In genomic region chr18:34976534-34976898, GRCh38 we compare ENCODE assay signal across 8 cellular contexts.
DNase-seq lines count a peak whose midpoint lies in the region; FAIRE-seq and TF ChIP-seq lines count a peak whose summit lies in the region.

No MANE protein-coding gene starts in this region.

- no peaks in the 10 kb centered on the region for H3K27me3 ChIP-seq in Karpas-422 (ENCODE audit: low read length)
- peaks cover 13 to 29% of the 10 kb centered on the region in 2 experiments for H3K27me3 ChIP-seq in endothelial cell of umbilical vein (ENCODE audit: control insufficient read depth in 2 of 2, insufficient read depth in 2 of 2, low read length in 2 of 2)
- H3K27me3 ChIP-seq in parathyroid adenoma (ENCODE audit: control insufficient read depth, insufficient read depth, low read length): no peaks in the 10 kb centered on the region

- CTCF ChIA-PET in endothelial cell of umbilical vein (lab: Charles Lee): interaction anchor here (0.7 to 1.5 kb wide), 3 partner anchors 12 to 30 kb away, joined by 3 to 5 read pairs (median 3); no protein-coding TSS in a partner anchor

- no peak for DNase-seq in Karpas-422
- DNase-seq in endothelial cell of umbilical vein (ENCODE audit: low read depth, low spot score): no peak
- no peak for DNase-seq in NOMO-1 (lab: John Stamatoyannopoulos, UW; ENCODE audit: unreplicated experiment in 2 of 2)
- DNase-seq in COLO829 (ENCODE audit: low spot score): no peak
- no peak for DNase-seq in SHP77 treated with DMSO at 0.1 percent for 48 hours (lab: John Stamatoyannopoulos, UW)
- DNase-seq in GM19238 (ENCODE audit: insufficient read length, low spot score): no peak

- H3K4me1 ChIP-seq in ES-I3 (ENCODE audit: insufficient read depth, low read length) (peaks cover 4% of the 10 kb centered on the region; the same call in 1 of the 2 replicates), Karpas-422 (ENCODE audit: low read length) (peaks cover 28% of the 10 kb centered on the region), endothelial cell of umbilical vein (ENCODE audit: control insufficient read depth, extremely low read depth, insufficient read depth, low read length) (peaks cover 28% of the 10 kb centered on the region), parathyroid adenoma (peaks cover 2% of the 10 kb centered on the region)

- intact Hi-C loops in endothelial cell of umbilical vein (cut with micrococcal nuclease): loop anchor here (10.0 kb wide), 1 partner anchor 382 kb away; no protein-coding TSS in a partner anchor

- no peaks in the 10 kb centered on the region for H4K20me1 ChIP-seq in Karpas-422 (ENCODE audit: insufficient read depth, low read depth, low read length)
- H4K20me1 ChIP-seq in endothelial cell of umbilical vein (replicated peaks; ENCODE audit: control insufficient read depth, extremely low read depth, insufficient read depth, low read length): no peaks in the 10 kb centered on the region

- TF ChIP-seq CTCF in endothelial cell of umbilical vein (IDR thresholded peaks at IDR 0.05; ENCODE audit: extremely low read depth in 1 of 2, insufficient read depth in 1 of 2, low read depth in 1 of 2, low read length in 2 of 2) (no peak), parathyroid adenoma (IDR thresholded peaks at IDR 0.05) (no peak)

- H3K9me3 ChIP-seq in ES-I3 (ENCODE audit: control insufficient read depth, insufficient read depth, low read length) (peaks cover 5% of the 10 kb centered on the region; the same call in 1 of the 2 replicates), Karpas-422 (ENCODE audit: low read length) (no peaks in the 10 kb centered on the region), endothelial cell of umbilical vein (replicated peaks; ENCODE audit: control insufficient read depth, insufficient read depth, low read length) (no peaks in the 10 kb centered on the region), parathyroid adenoma (ENCODE audit: control insufficient read depth, low read length) (no peaks in the 10 kb centered on the region)

- no peak for FAIRE-seq in endothelial cell of umbilical vein (lab: Jason Lieb, UNC)

- H3K27ac ChIP-seq in Karpas-422 (ENCODE audit: low read length): no peak overlapping the region
- H3K27ac ChIP-seq in endothelial cell of umbilical vein (ENCODE audit: insufficient read depth, low read depth, low read length): no peak overlapping the region
- no peak overlapping the region for H3K27ac ChIP-seq in parathyroid adenoma

- dilution Hi-C loops in endothelial cell of umbilical vein (cut with MboI; ENCODE audit: extremely low pct_ligation_motif_present, low sequenced_read_pairs): no loop called here

- H3K79me2 ChIP-seq in Karpas-422 (ENCODE audit: low read length) (no peaks in the 10 kb centered on the region), endothelial cell of umbilical vein (ENCODE audit: control insufficient read depth, insufficient read depth, low read length) (no peaks in the 10 kb centered on the region), parathyroid adenoma (no peaks in the 10 kb centered on the region)

- no peaks in the 10 kb centered on the region for H3K36me3 ChIP-seq in ES-I3 (ENCODE audit: insufficient read depth, low read length)
- no peaks in the 10 kb centered on the region for H3K36me3 ChIP-seq in Karpas-422 (ENCODE audit: insufficient read depth, low read length)
- no peaks in the 10 kb centered on the region for H3K36me3 ChIP-seq in endothelial cell of umbilical vein (ENCODE audit: control insufficient read depth in 2 of 2, extremely low read depth in 1 of 2, insufficient read depth in 2 of 2, low read length in 2 of 2)
- H3K36me3 ChIP-seq in parathyroid adenoma (ENCODE audit: control insufficient read depth, insufficient read depth, low read length): no peaks in the 10 kb centered on the region

- no peak for TF ChIP-seq POLR2A in endothelial cell of umbilical vein (IDR thresholded peaks at IDR 0.05; ENCODE audit: low read depth, low read length)

- BruUV-seq in endothelial cell of umbilical vein (replicated peaks; lab: Mats Ljungman, UMichigan): no TSS peak

- POLR2A ChIA-PET in endothelial cell of umbilical vein (lab: Charles Lee): interaction anchor here (0.6 kb wide), 1 partner anchor 367 kb away, joined by 3 read pairs; the partner anchor contains the start of gene ZNF24

- no peaks in the 10 kb centered on the region for H3K9me2 ChIP-seq in Karpas-422 (replicated peaks; ENCODE audit: insufficient read depth, low read length)

- H3K4me3 ChIP-seq in Karpas-422 (ENCODE audit: low read length): peak overlapping the region; percentile 75
- peak overlapping the region; percentile 19 to 82 (median 69) for H3K4me3 ChIP-seq in endothelial cell of umbilical vein (replicated peaks in 1 of 3; ENCODE audit: insufficient read depth in 1 of 3, low read depth in 1 of 3, low read length in 3 of 3)
- H3K4me3 ChIP-seq in parathyroid adenoma (ENCODE audit: low read depth, low read length): peak overlapping the region; percentile 76

- peak overlapping the region; percentile 66; the same call in 1 of the 2 replicates for H3K9ac ChIP-seq in ES-I3 (ENCODE audit: low read depth, low read length)
- peak overlapping the region; percentile 60 for H3K9ac ChIP-seq in Karpas-422 (ENCODE audit: low read length)
- peak overlapping the region; percentile 19 for H3K9ac ChIP-seq in endothelial cell of umbilical vein (replicated peaks; ENCODE audit: extremely low read depth, insufficient read depth, low read length)
- H3K9ac ChIP-seq in parathyroid adenoma: no peak overlapping the region

- no peaks in the 10 kb centered on the region for H3K9me1 ChIP-seq in endothelial cell of umbilical vein (replicated peaks; ENCODE audit: control insufficient read depth, extremely low read depth, insufficient read depth, low read length)

- peak overlapping the region; percentile 92 for H2AFZ ChIP-seq in Karpas-422 (ENCODE audit: low read length)
- H2AFZ ChIP-seq in endothelial cell of umbilical vein (ENCODE audit: low read depth, low read length): peak overlapping the region; percentile 96
- H2AFZ ChIP-seq in parathyroid adenoma: peak overlapping the region; percentile 94

- H3K4me2 ChIP-seq in Karpas-422 (ENCODE audit: low read depth, low read length, poor library complexity, severe bottlenecking) (peak overlapping the region; percentile 88), endothelial cell of umbilical vein (ENCODE audit: insufficient read depth, low read length) (peak overlapping the region; percentile 94), parathyroid adenoma (ENCODE audit: low read length) (peak overlapping the region; percentile 100)

TF ChIP-seq in endothelial cell of umbilical vein, 7 proteins besides CTCF, POLR2A, EP300 and RAD21:
- TF ChIP-seq GATA2 (IDR thresholded peaks at IDR 0.05; ENCODE audit: insufficient read depth, insufficient read length, low read depth, low read length) (no peak), JUN (IDR thresholded peaks at IDR 0.05; ENCODE audit: borderline replicate concordance, insufficient read depth, insufficient read length, low read depth) (no peak), MYC (IDR thresholded peaks at IDR 0.05; ENCODE audit: low read depth, low read length) (no peak), EZH2 (IDR thresholded peaks at IDR 0.05; ENCODE audit: borderline replicate concordance, low read depth, low read length, severe bottlenecking) (peak; percentile 45), POLR2AphosphoS5 (IDR thresholded peaks at IDR 0.05; ENCODE audit: insufficient read depth, low read depth, low read length) (no peak)
